15 cellular contexts compared by ENCODE assay signal in genomic region chr3:23735062-23735461, GRCh38.
"Had no signal": no experiment of that assay in that cellular context is flagged by ENCODE, and none has a peak within 500 bp of the region (broad histone marks: within the 10 kb centered on the region; RNA-seq: fewer than 3 reads in every experiment).

No MANE protein-coding gene starts in this region.

- FAIRE-seq: endometrium, frontal cortex, keratinocyte, pancreas had no signal

- H3K4me3 Mint-ChIP-seq: activated T-cell treated with anti-CD3 and anti-CD28 coated beads, Interleukin-2, amount 50 U/mL, for 4 hours had no signal

- H3K36me3 Mint-ChIP-seq: activated naive CD4-positive, alpha-beta T cell treated with anti-CD3 and anti-CD28 coated beads, Interleukin-2, amount 50 U/mL, for 72 hours had no signal

- H3K4me3 ChIP-seq: esophagus squamous epithelium, pancreas, skin epidermis, thyroid gland, uterus had no signal

- H3K27me3 ChIP-seq: brain microvascular endothelial cell, esophagus squamous epithelium, pancreas, thyroid gland, uterus had no signal

- H3K9me3 Mint-ChIP-seq: activated T-cell treated with anti-CD3 and anti-CD28 coated beads, Interleukin-2, amount 50 U/mL, for 4 hours had no signal

- H3K36me3 ChIP-seq: brain microvascular endothelial cell, esophagus squamous epithelium, pancreas, thyroid gland, uterus had no signal

- DNase-seq: activated CD4-positive, alpha-beta T cell treated with anti-CD3 and anti-CD28 coated beads, Interleukin-2, amount 50 U/mL, for 4 hours; activated CD4-positive, CD25-positive, alpha-beta regulatory T cell treated with anti-CD3 and anti-CD28 coated beads, Interleukin-2, amount 50 U/mL, for 72 hours; activated effector memory CD4-positive, alpha-beta T cell treated with anti-CD3 and anti-CD28 coated beads, Interleukin-2, amount 50 U/mL, for 16 hours; activated T-cell treated with anti-CD3 and anti-CD28 coated beads, Interleukin-2, amount 50 U/mL, for 4 hours; amniotic stem cell; brain microvascular endothelial cell; esophagus squamous epithelium; pancreas; thyroid gland; uterus had no signal

- H3K27ac ChIP-seq: brain microvascular endothelial cell, pancreas, skin epidermis, thyroid gland, uterus had no signal

- H3K9me3 ChIP-seq: esophagus squamous epithelium, pancreas, thyroid gland, uterus had no signal

- H3K27ac Mint-ChIP-seq: activated naive CD4-positive, alpha-beta T cell treated with anti-CD3 and anti-CD28 coated beads, Interleukin-2, amount 50 U/mL, for 72 hours had no signal
